In the genomic region with DNA sequence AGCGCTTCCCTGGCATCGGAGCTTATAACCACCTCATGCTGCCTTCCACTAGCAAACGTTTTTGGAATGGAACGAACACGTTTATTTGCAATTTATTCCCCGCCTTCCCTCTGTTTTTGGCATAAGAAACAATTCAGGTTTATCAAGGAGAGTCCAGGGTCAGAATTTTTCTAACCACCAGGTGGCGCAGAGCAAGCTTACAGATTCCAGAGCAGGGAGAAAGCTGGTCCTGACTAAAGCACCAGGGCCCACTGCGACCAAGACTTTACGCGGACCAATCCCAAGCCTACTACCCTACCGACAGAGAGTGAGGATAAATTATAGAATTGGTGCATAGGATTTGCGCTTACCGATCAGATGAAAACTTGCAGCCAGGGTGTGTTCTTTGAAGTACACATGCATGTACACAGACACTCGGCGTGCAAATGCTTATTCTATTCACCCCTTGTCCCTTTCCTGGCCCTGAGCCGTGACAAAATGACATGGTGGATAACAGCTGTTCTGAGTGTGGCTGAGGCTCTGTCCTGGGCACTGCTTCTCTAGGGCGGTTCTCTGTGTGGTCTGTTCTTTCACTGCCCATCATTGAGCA, we compare ENCODE assay signal across 8 cellular contexts. TPM values are rescaled to one million over a fixed set of nuclear protein-coding genes. Genes with fewer than 3 reads are reported as not detected.
DNase-seq lines count a peak whose midpoint lies in the region; ATAC-seq and TF ChIP-seq lines count a peak whose summit lies in the region.

No MANE protein-coding gene starts in this region.

- POLR2A ChIA-PET in T-cell (lab: Charles Lee): no interaction called here

- H3K4me1 Mint-ChIP-seq in T-cell: peaks cover 9 to 13% (median 10%) of the 10 kb centered on the region in 3 donors

- CTCF ChIA-PET in T-cell (lab: Charles Lee): interaction anchor here (0.8 to 1.6 kb wide), 8 partner anchors 9 to 993 kb away, joined by 3 to 6 read pairs (median 3); no protein-coding TSS in a partner anchor

- H3K36me3 Mint-ChIP-seq in T-cell: peaks cover 13% of the 10 kb centered on the region

- in situ Hi-C loops in astrocyte of the spinal cord (cut with HindIII; ENCODE audit: low sequenced_read_pairs): no loop called here

- DNase-seq in COLO829 (ENCODE audit: low spot score): peak; percentile 53
- peak; percentile 50 for DNase-seq in MV-4-11 (lab: John Stamatoyannopoulos, UW)
- DNase-seq in T-cell: peak in 30 of 34 experiments; percentile 9 to 58 (median 40)
- DNase-seq in astrocyte of the spinal cord (ENCODE audit: low read depth, low spot score): peak; percentile 72
- peak; percentile 36 for DNase-seq in iPS DF 4.7 (ENCODE audit: extremely low read depth, low spot score)
- DNase-seq in sciatic nerve (ENCODE audit: low spot score): peak; percentile 90

- intact Hi-C loops in sciatic nerve (cut with DNase I): no loop called here

- no peaks in the 10 kb centered on the region for H3K27me3 Mint-ChIP-seq in T-cell

- no peak overlapping the region for H3K27ac Mint-ChIP-seq in T-cell

- H3K4me3 ChIP-seq in astrocyte of the spinal cord (ENCODE audit: low read depth, low read length): peak overlapping the region; percentile 21

- H3K9me3 Mint-ChIP-seq in T-cell: no peaks in the 10 kb centered on the region

- ATAC-seq in GM21717 (IDR thresholded peaks at IDR 0.05; ENCODE audit: unreplicated experiment): peak; percentile 54
- peak; percentile 39 to 67 (median 55) for ATAC-seq in T-cell (replicated peaks in 1 of 4)
- ATAC-seq in sciatic nerve: peak; percentile 86
- ATAC-seq in HG03196 (IDR thresholded peaks at IDR 0.05; ENCODE audit: unreplicated experiment): no peak

- TF ChIP-seq CTCF in astrocyte of the spinal cord (IDR thresholded peaks at IDR 0.05; ENCODE audit: low read depth, low read length): peak; percentile 78

- peak overlapping the region in 1 of 3 donors; percentile 66 for H3K4me3 Mint-ChIP-seq in T-cell

RNA-seq across cellular contexts. Expression of gene NAPG, which starts 34.7 kb away (rescaled TPM):
- total RNA-seq in T-cell: 10 to 100 TPM; 22.6 to 33.4 (median 28.0) TPM
- total RNA-seq in sciatic nerve: 40.0 TPM

Comparison
In these comparisons a context has a peak if more than half of its experiments do, and no peak if none do; other contexts are left out.
1. DNase-seq: peak in every context shown above with its lines; median percentile 90 in sciatic nerve; 72 in astrocyte of the spinal cord; 53 in COLO829; 50 in MV-4-11; 40 in T-cell; 36 in iPS DF 4.7.